12 cellular contexts compared by ENCODE assay signal in the genomic region with DNA sequence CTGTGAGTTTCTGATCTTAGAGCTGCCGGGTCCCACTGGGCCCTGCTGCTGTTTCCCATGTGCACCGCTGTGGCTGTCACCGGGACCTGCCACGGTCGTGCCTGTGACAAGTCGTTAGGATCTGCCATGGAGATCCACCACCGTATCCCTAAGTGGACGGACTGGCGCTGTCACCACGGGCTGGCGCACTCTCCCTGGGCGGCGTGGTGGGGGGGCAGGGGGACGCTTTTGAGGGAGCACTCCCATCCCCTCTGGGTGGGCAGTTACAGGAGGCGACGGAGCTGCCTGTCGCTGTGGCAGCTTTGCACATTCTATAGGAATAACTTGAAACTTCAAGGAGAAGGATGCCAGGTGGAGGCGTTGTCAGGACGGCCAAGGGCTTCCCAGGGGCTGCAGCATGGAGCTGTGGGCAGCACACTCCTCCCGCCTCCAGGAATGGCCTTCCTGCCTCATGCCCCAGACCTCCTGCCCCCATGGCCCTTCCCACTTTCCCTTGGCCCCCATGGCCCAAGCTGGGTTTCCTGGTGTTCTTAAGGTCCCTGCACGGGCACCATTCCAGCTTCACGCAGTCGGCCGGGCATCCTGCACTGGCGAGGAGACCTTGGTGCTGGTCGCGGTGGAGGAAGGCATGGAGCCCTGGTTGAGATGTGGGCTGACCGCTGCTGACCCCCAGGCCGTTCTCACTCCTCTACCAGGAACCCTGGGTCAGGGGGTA.
DNase-seq lines count a peak whose midpoint lies in the region; ATAC-seq and TF ChIP-seq lines count a peak whose summit lies in the region.
"Had no signal": no experiment of that assay in that cellular context is flagged by ENCODE, and none has a peak within 500 bp of the region (broad histone marks: within the 10 kb centered on the region; RNA-seq: fewer than 3 reads in every experiment).

No MANE protein-coding gene starts in this region.

- ATAC-seq in GM18868 (IDR thresholded peaks at IDR 0.05; ENCODE audit: unreplicated experiment), result no peak

- peak overlapping the region; percentile 75 for H2BK12ac ChIP-seq in neuronal stem cell (ENCODE audit: low read length)

- peak overlapping the region; percentile 23 for H4K8ac ChIP-seq in neuronal stem cell (ENCODE audit: low read depth, low read length)

- H3K79me1 ChIP-seq in neuronal stem cell (ENCODE audit: low read depth, low read length), result peaks cover 5% of the 10 kb centered on the region

- H3K27me3 Mint-ChIP-seq in activated naive CD8-positive, alpha-beta T cell treated with anti-CD3 and anti-CD28 coated beads for 36 hours, result peaks cover 38% of the 10 kb centered on the region

- H3K4me3 ChIP-seq in ascending aorta (peak overlapping the region in 1 of 2 donors; percentile 51), neuronal stem cell (ENCODE audit: low read length in 2 of 2) (no peak overlapping the region)
- H3K4me3 ChIP-seq: GM23338 had no signal

- H3K4me3 Mint-ChIP-seq in activated naive CD8-positive, alpha-beta T cell treated with anti-CD3 and anti-CD28 coated beads for 36 hours, result no peak overlapping the region
- H3K4me3 Mint-ChIP-seq: CD4-positive, alpha-beta T cell; GM23338 had no signal

- no peak for TF ChIP-seq CTCF in ascending aorta (IDR thresholded peaks at IDR 0.05)

- peak overlapping the region; percentile 95 for H2AK5ac ChIP-seq in neuronal stem cell (ENCODE audit: low read depth, low read length)

- H3K4me2 ChIP-seq in neuronal stem cell (ENCODE audit: insufficient read depth, low read length, poor library complexity, severe bottlenecking), result no peak overlapping the region
- H3K4me2 ChIP-seq: GM23338 had no signal

- H3K9ac ChIP-seq in neuronal stem cell (ENCODE audit: low read depth, low read length, poor library complexity), result peak overlapping the region; percentile 56

- H2BK5ac ChIP-seq in neuronal stem cell (ENCODE audit: low read length), result no peak overlapping the region

- H4K91ac ChIP-seq in neuronal stem cell (ENCODE audit: low read depth, low read length, poor library complexity), result no peak overlapping the region

- peak overlapping the region; percentile 72 for H2BK15ac ChIP-seq in neuronal stem cell (ENCODE audit: low read length)

- H3K9me3 ChIP-seq in ascending aorta (no peaks in the 10 kb centered on the region), neuronal stem cell (replicated peaks in 1 of 2; ENCODE audit: control insufficient read depth in 2 of 2, insufficient read depth in 1 of 2, low read depth in 1 of 2, low read length in 2 of 2) (peaks cover 0 to 2% of the 10 kb centered on the region in 2 donors)
- H3K9me3 ChIP-seq: Caco-2 had no signal

- H3K4me1 Mint-ChIP-seq in activated naive CD8-positive, alpha-beta T cell treated with anti-CD3 and anti-CD28 coated beads for 36 hours, result no peaks in the 10 kb centered on the region

- H3K14ac ChIP-seq in neuronal stem cell (ENCODE audit: low read length), result peak overlapping the region; percentile 85

- H3K4ac ChIP-seq in neuronal stem cell (ENCODE audit: low read length), result no peak overlapping the region

- H3K18ac ChIP-seq in neuronal stem cell (ENCODE audit: low read length), result peak overlapping the region; percentile 91

- H3K27me3 ChIP-seq in ascending aorta, result no peaks in the 10 kb centered on the region
- peaks cover 0 to 32% (median 0%) of the 10 kb centered on the region in 3 experiments for H3K27me3 ChIP-seq in neuronal stem cell (ENCODE audit: control insufficient read depth in 3 of 3, insufficient read depth in 3 of 3, low read depth in 1 of 3, low read length in 3 of 3)

- H2AFZ ChIP-seq in neuronal stem cell (ENCODE audit: low read length), result no peak overlapping the region
- H2AFZ ChIP-seq: GM23338 had no signal

- no peaks in the 10 kb centered on the region for H3K36me3 Mint-ChIP-seq in activated naive CD8-positive, alpha-beta T cell treated with anti-CD3 and anti-CD28 coated beads for 36 hours

- H3K9me3 Mint-ChIP-seq in activated naive CD8-positive, alpha-beta T cell treated with anti-CD3 and anti-CD28 coated beads for 36 hours, result no peaks in the 10 kb centered on the region
- H3K9me3 Mint-ChIP-seq: CD4-positive, alpha-beta T cell; GM23338 had no signal

- no peak overlapping the region for H3K27ac Mint-ChIP-seq in activated naive CD8-positive, alpha-beta T cell treated with anti-CD3 and anti-CD28 coated beads for 36 hours
- H3K27ac Mint-ChIP-seq: CD4-positive, alpha-beta T cell; GM23338 had no signal

- no peak for DNase-seq in ascending aorta (ENCODE audit: low spot score in 2 of 2)
- no peak for DNase-seq in neuronal stem cell (ENCODE audit: low spot score)
- no peak for DNase-seq in HuH-7.5 (ENCODE audit: low spot score)
- no peak for DNase-seq in activated naive CD8-positive, alpha-beta T cell treated with anti-CD3 and anti-CD28 coated beads for 36 hours
- DNase-seq: ACHN; AML-193; Caco-2; CD4-positive, alpha-beta T cell; HCEC 1CT had no signal

- intact Hi-C loops in ascending aorta (cut with DNase I), result no loop called here

- H2BK120ac ChIP-seq in neuronal stem cell (ENCODE audit: low read depth, low read length), result no peak overlapping the region

- WGBS in neuronal stem cell (ENCODE audit: extremely low coverage in 2 of 2, insufficient read length in 2 of 2, insufficient replicate concordance in 1 of 2), 2 donors, result no CpG with 5 or more reads among the region's 29 CpGs

- H3K27ac ChIP-seq in ascending aorta, result peak overlapping the region; percentile 76 to 81
- peak overlapping the region; percentile 19 for H3K27ac ChIP-seq in cingulate gyrus (ENCODE audit: low read depth, low read length)
- no peak overlapping the region for H3K27ac ChIP-seq in neuronal stem cell (replicated peaks; ENCODE audit: low read length)

- H3K36me3 ChIP-seq in ascending aorta (no peaks in the 10 kb centered on the region), neuronal stem cell (replicated peaks in 1 of 2; ENCODE audit: control insufficient read depth in 2 of 2, insufficient read depth in 2 of 2, low read length in 2 of 2) (no peaks in the 10 kb centered on the region)

- H3K23ac ChIP-seq in neuronal stem cell (ENCODE audit: low read depth, low read length, poor library complexity), result peak overlapping the region; percentile 67

- H3K4me1 ChIP-seq in ascending aorta (peaks cover 13 to 38% of the 10 kb centered on the region in 2 donors), neuronal stem cell (ENCODE audit: control insufficient read depth in 2 of 2, insufficient read depth in 1 of 2, low read depth in 1 of 2, low read length in 2 of 2) (peaks cover 0 to 8% of the 10 kb centered on the region in 2 donors)
- H3K4me1 ChIP-seq: Caco-2 had no signal
